1 cellular context compared by ENCODE assay signal in genomic region chr13:79307433-79307861, GRCh38.
A peak's percentile ranks its signal among the peaks of the same experiment; 100 is the strongest.
TF ChIP-seq lines count a peak whose summit lies in the region.

No MANE protein-coding gene starts in this region.

TF ChIP-seq in K562, 482 proteins besides CTCF, POLR2A, EP300 and RAD21 (continued from another document and continues in another):
- TF ChIP-seq CHAMP1 (IDR thresholded peaks at IDR 0.05) (no peak), NCOR1 (IDR thresholded peaks at IDR 0.05) (0 out of 2 replicates have a peak, but pooled peaks have one; percentile 11), NFIC (IDR thresholded peaks at IDR 0.05) (peak; percentile 62), ZFP91 (CRISPR knock-in tag; IDR thresholded peaks at IDR 0.05) (no peak), ZFP30 (CRISPR knock-in tag; IDR thresholded peaks at IDR 0.05; ENCODE audit: borderline replicate concordance) (no peak), ZC3H8 (IDR thresholded peaks at IDR 0.05) (no peak), ZBTB1 (CRISPR knock-in tag; IDR thresholded peaks at IDR 0.05; ENCODE audit: borderline replicate concordance, low read depth) (no peak), CEBPB (tag; IDR thresholded peaks at IDR 0.05) (no peak), PCBP2 (IDR thresholded peaks at IDR 0.05; ENCODE audit: low read depth, low read length, poor library complexity, severe bottlenecking) (no peak), CC2D1A (IDR thresholded peaks at IDR 0.05) (no peak), MEIS2 (IDR thresholded peaks at IDR 0.05; ENCODE audit: partially characterized antibody) (no peak), CBX2 (IDR thresholded peaks at IDR 0.05; ENCODE audit: insufficient read depth, low read length, poor library complexity, severe bottlenecking) (no peak), U2AF2 (optimal IDR thresholded peaks at IDR 0.05; ENCODE audit: low read depth, low read length) (no peak), ATF4 (CRISPR knock-in tag; IDR thresholded peaks at IDR 0.05) (no peak), TCF7L2 (IDR thresholded peaks at IDR 0.05; ENCODE audit: low read depth, low read length) (no peak), KLF1 (tag; IDR thresholded peaks at IDR 0.05) (no peak), ZNF668 (CRISPR knock-in tag; IDR thresholded peaks at IDR 0.05) (no peak), THAP7 (CRISPR knock-in tag; IDR thresholded peaks at IDR 0.05) (no peak), CBFA2T2 (conservative IDR thresholded peaks at IDR 0.05) (no peak), ZNF165 (CRISPR knock-in tag; IDR thresholded peaks at IDR 0.05; ENCODE audit: borderline replicate concordance) (no peak), C11orf30 (IDR thresholded peaks at IDR 0.05; ENCODE audit: low read depth) (0 out of 2 replicates have a peak, but pooled peaks have one; percentile 28), ZNF316 (IDR thresholded peaks at IDR 0.05) (0 out of 2 replicates have a peak, but pooled peaks have one; percentile 11), ZNF639 (CRISPR knock-in tag; conservative IDR thresholded peaks at IDR 0.05 in 1 of 2, IDR thresholded peaks at IDR 0.05 in 1 of 2) (no peak), ZKSCAN8 (CRISPR knock-in tag; IDR thresholded peaks at IDR 0.05) (no peak), TRIM25 (IDR thresholded peaks at IDR 0.05; ENCODE audit: borderline replicate concordance) (no peak), ZNF592 (IDR thresholded peaks at IDR 0.05) (peak; percentile 48; the same call in 1 of the 2 replicates), MGA (IDR thresholded peaks at IDR 0.05) (no peak)
